In the genomic region with DNA sequence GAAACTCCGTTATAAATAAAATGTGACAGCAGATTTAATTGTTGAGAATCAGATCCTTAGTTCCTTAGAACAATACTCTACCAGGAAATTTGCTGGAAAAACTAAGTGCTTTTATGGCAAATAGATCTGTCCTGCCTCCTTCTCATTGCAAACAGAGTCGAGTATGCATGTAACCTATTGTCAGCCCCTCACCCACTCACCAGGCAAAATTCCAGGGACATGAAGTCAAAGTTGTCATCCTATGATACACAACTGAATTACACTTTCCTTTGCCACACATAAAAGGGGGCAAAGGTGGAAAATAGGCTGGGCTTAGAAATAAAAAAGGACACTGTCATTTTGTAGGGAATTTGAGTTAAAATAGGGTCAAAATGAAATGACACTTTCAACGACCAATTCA, we compare ENCODE assay signal across 1 cellular context.
TF ChIP-seq lines count a peak whose summit lies in the region.

No MANE protein-coding gene starts in this region.

TF ChIP-seq in GM23338, 12 proteins besides CTCF, POLR2A, EP300 and RAD21 (continued from another document):
- TF ChIP-seq, protein P1, sequence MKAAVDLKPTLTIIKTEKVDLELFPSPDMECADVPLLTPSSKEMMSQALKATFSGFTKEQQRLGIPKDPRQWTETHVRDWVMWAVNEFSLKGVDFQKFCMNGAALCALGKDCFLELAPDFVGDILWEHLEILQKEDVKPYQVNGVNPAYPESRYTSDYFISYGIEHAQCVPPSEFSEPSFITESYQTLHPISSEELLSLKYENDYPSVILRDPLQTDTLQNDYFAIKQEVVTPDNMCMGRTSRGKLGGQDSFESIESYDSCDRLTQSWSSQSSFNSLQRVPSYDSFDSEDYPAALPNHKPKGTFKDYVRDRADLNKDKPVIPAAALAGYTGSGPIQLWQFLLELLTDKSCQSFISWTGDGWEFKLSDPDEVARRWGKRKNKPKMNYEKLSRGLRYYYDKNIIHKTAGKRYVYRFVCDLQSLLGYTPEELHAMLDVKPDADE (IDR thresholded peaks at IDR 0.05) = no peak
- no peak for TF ChIP-seq EZH2phosphoT487 (IDR thresholded peaks at IDR 0.05; ENCODE audit: unreplicated experiment)
- no peak for TF ChIP-seq STAT1 (IDR thresholded peaks at IDR 0.05; ENCODE audit: unreplicated experiment)
- no peak for TF ChIP-seq EZH2 (IDR thresholded peaks at IDR 0.05; ENCODE audit: low read depth, unreplicated experiment)
- TF ChIP-seq, protein P2, sequence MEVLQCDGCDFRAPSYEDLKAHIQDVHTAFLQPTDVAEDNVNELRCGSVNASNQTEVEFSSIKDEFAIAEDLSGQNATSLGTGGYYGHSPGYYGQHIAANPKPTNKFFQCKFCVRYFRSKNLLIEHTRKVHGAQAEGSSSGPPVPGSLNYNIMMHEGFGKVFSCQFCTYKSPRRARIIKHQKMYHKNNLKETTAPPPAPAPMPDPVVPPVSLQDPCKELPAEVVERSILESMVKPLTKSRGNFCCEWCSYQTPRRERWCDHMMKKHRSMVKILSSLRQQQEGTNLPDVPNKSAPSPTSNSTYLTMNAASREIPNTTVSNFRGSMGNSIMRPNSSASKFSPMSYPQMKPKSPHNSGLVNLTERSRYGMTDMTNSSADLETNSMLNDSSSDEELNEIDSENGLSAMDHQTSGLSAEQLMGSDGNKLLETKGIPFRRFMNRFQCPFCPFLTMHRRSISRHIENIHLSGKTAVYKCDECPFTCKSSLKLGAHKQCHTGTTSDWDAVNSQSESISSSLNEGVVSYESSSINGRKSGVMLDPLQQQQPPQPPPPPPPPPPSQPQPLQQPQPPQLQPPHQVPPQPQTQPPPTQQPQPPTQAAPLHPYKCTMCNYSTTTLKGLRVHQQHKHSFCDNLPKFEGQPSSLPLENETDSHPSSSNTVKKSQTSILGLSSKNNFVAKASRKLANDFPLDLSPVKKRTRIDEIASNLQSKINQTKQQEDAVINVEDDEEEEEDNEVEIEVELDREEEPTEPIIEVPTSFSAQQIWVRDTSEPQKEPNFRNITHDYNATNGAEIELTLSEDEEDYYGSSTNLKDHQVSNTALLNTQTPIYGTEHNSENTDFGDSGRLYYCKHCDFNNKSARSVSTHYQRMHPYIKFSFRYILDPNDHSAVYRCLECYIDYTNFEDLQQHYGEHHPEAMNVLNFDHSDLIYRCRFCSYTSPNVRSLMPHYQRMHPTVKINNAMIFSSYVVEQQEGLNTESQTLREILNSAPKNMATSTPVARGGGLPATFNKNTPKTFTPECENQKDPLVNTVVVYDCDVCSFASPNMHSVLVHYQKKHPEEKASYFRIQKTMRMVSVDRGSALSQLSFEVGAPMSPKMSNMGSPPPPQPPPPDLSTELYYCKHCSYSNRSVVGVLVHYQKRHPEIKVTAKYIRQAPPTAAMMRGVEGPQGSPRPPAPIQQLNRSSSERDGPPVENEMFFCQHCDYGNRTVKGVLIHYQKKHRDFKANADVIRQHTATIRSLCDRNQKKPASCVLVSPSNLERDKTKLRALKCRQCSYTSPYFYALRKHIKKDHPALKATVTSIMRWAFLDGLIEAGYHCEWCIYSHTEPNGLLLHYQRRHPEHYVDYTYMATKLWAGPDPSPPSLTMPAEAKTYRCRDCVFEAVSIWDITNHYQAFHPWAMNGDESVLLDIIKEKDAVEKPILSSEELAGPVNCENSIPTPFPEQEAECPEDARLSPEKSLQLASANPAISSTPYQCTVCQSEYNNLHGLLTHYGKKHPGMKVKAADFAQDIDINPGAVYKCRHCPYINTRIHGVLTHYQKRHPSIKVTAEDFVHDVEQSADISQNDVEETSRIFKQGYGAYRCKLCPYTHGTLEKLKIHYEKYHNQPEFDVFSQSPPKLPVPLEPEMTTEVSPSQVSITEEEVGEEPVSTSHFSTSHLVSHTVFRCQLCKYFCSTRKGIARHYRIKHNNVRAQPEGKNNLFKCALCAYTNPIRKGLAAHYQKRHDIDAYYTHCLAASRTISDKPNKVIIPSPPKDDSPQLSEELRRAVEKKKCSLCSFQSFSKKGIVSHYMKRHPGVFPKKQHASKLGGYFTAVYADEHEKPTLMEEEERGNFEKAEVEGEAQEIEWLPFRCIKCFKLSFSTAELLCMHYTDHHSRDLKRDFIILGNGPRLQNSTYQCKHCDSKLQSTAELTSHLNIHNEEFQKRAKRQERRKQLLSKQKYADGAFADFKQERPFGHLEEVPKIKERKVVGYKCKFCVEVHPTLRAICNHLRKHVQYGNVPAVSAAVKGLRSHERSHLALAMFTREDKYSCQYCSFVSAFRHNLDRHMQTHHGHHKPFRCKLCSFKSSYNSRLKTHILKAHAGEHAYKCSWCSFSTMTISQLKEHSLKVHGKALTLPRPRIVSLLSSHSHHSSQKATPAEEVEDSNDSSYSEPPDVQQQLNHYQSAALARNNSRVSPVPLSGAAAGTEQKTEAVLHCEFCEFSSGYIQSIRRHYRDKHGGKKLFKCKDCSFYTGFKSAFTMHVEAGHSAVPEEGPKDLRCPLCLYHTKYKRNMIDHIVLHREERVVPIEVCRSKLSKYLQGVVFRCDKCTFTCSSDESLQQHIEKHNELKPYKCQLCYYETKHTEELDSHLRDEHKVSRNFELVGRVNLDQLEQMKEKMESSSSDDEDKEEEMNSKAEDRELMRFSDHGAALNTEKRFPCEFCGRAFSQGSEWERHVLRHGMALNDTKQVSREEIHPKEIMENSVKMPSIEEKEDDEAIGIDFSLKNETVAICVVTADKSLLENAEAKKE (CRISPR knock-in tag; IDR thresholded peaks at IDR 0.05) = no peak
